Comparison of ENCODE assay signal across 8 cellular contexts in genomic region chr20:63697357-63697867, GRCh38. TPM values are rescaled to one million over a fixed set of nuclear protein-coding genes. Genes with fewer than 3 reads are reported as not detected.
DNase-seq lines count a peak whose midpoint lies in the region; ATAC-seq and TF ChIP-seq lines count a peak whose summit lies in the region.
"Had no signal": no experiment of that assay in that cellular context is flagged by ENCODE, and none has a peak within 500 bp of the region (broad histone marks: within the 10 kb centered on the region; RNA-seq: fewer than 3 reads in every experiment).

No MANE protein-coding gene starts in this region.

- no peaks in the 10 kb centered on the region for H3K27me3 Mint-ChIP-seq in activated naive CD8-positive, alpha-beta T cell
- H3K27me3 Mint-ChIP-seq in activated naive CD8-positive, alpha-beta T cell treated with anti-CD3 and anti-CD28 coated beads, Interleukin-2, amount 50 U/mL, for 24 hours: peaks cover 3% of the 10 kb centered on the region

- no peak for ATAC-seq in activated naive CD8-positive, alpha-beta T cell treated with anti-CD3 and anti-CD28 coated beads, Interleukin-2, amount 50 U/mL, for 24 hours
- ATAC-seq in foreskin keratinocyte: peak; percentile 1
- ATAC-seq in upper lobe of left lung (ENCODE audit: low FRiP score in 2 of 2): no peak
- ATAC-seq in GM18519 (IDR thresholded peaks at IDR 0.05; ENCODE audit: low FRiP score, unreplicated experiment): no peak

- peak overlapping the region; percentile 42 for H3K4me3 Mint-ChIP-seq in activated naive CD8-positive, alpha-beta T cell
- no peak overlapping the region for H3K4me3 Mint-ChIP-seq in activated naive CD8-positive, alpha-beta T cell treated with anti-CD3 and anti-CD28 coated beads, Interleukin-2, amount 50 U/mL, for 24 hours
- H3K4me3 Mint-ChIP-seq: activated naive CD8-positive, alpha-beta T cell treated with anti-CD3 and anti-CD28 coated beads for 36 hours had no signal

- no peaks in the 10 kb centered on the region for H3K9me3 ChIP-seq in upper lobe of left lung

- TF ChIP-seq CTCF in foreskin keratinocyte (conservative IDR thresholded peaks at IDR 0.05): no peak
- TF ChIP-seq CTCF in upper lobe of left lung (IDR thresholded peaks at IDR 0.05): no peak

- H3K9me3 Mint-ChIP-seq in activated naive CD8-positive, alpha-beta T cell (ENCODE audit: low read depth): no peaks in the 10 kb centered on the region
- H3K9me3 Mint-ChIP-seq in activated naive CD8-positive, alpha-beta T cell treated with anti-CD3 and anti-CD28 coated beads, Interleukin-2, amount 50 U/mL, for 24 hours: no peaks in the 10 kb centered on the region
- H3K9me3 Mint-ChIP-seq: activated naive CD8-positive, alpha-beta T cell treated with anti-CD3 and anti-CD28 coated beads for 36 hours had no signal

- peaks cover 0 to 31% (median 10%) of the 10 kb centered on the region in 4 donors for H3K36me3 ChIP-seq in upper lobe of left lung

- TF ChIP-seq POLR2A in upper lobe of left lung (IDR thresholded peaks at IDR 0.05): no peak

- peak overlapping the region; percentile 11 to 38 (median 22) for H3K4me3 ChIP-seq in upper lobe of left lung

- H3K27ac Mint-ChIP-seq in activated naive CD8-positive, alpha-beta T cell: no peak overlapping the region
- H3K27ac Mint-ChIP-seq in activated naive CD8-positive, alpha-beta T cell treated with anti-CD3 and anti-CD28 coated beads, Interleukin-2, amount 50 U/mL, for 24 hours: no peak overlapping the region
- H3K27ac Mint-ChIP-seq: activated naive CD8-positive, alpha-beta T cell treated with anti-CD3 and anti-CD28 coated beads for 36 hours had no signal

- no peak for TF ChIP-seq EP300 in upper lobe of left lung (IDR thresholded peaks at IDR 0.05)

- 67 to 70% methylated on average over 3 to 5 of the region's 7 CpGs for WGBS in upper lobe of left lung, 2 donors

- H3K27me3 ChIP-seq in foreskin keratinocyte: no peaks in the 10 kb centered on the region
- no peaks in the 10 kb centered on the region for H3K27me3 ChIP-seq in upper lobe of left lung

- H3K27ac ChIP-seq in foreskin keratinocyte (no peak overlapping the region), upper lobe of left lung (peak overlapping the region in 3 of 4 donors; percentile 29 to 77 (median 56))

- peaks cover 17% of the 10 kb centered on the region for H3K4me1 Mint-ChIP-seq in activated naive CD8-positive, alpha-beta T cell (ENCODE audit: low read depth)
- peaks cover 35% of the 10 kb centered on the region for H3K4me1 Mint-ChIP-seq in activated naive CD8-positive, alpha-beta T cell treated with anti-CD3 and anti-CD28 coated beads, Interleukin-2, amount 50 U/mL, for 24 hours

- DNase-seq in activated naive CD8-positive, alpha-beta T cell treated with anti-CD3 and anti-CD28 coated beads, Interleukin-2, amount 50 U/mL, for 24 hours: no peak
- DNase-seq in foreskin keratinocyte: peak in 1 of 2 donors; percentile 29
- no peak for DNase-seq in upper lobe of left lung
- no peak for DNase-seq in SK-N-DZ (ENCODE audit: low spot score)
- DNase-seq: activated naive CD8-positive, alpha-beta T cell treated with anti-CD3 and anti-CD28 coated beads for 36 hours had no signal

- H3K4me1 ChIP-seq in foreskin keratinocyte: peaks cover 14% of the 10 kb centered on the region
- peaks cover 35 to 48% (median 38%) of the 10 kb centered on the region in 4 donors for H3K4me1 ChIP-seq in upper lobe of left lung

- H3K36me3 Mint-ChIP-seq in activated naive CD8-positive, alpha-beta T cell: no peaks in the 10 kb centered on the region
- H3K36me3 Mint-ChIP-seq in activated naive CD8-positive, alpha-beta T cell treated with anti-CD3 and anti-CD28 coated beads, Interleukin-2, amount 50 U/mL, for 24 hours (ENCODE audit: low read depth): peaks cover 5% of the 10 kb centered on the region

RNA-seq across cellular contexts. Expression of gene TNFRSF6B, which starts 1.0 kb away (rescaled TPM):
- total RNA-seq in foreskin keratinocyte (189 and 224 TPM in 2 replicates), upper lobe of left lung (10 to 100 TPM; 13.8 to 34.8 (median 16.9) TPM)
- polyA plus RNA-seq in foreskin keratinocyte: 245 and 287 TPM in 2 replicates
- 0.69 and 1.8 TPM in 2 replicates for polyA plus RNA-seq in SK-N-DZ (2014; cell fraction: cytosol; rRNA removed)
- polyA plus RNA-seq in SK-N-DZ (2014; cell fraction: nucleus; rRNA removed): 2.0 and 15.0 TPM in 2 replicates
- total RNA-seq: activated naive CD8-positive, alpha-beta T cell treated with anti-CD3 and anti-CD28 coated beads for 36 hours; mononuclear cell had no signal

RNA-seq across cellular contexts. Expression of gene ARFRP1, which starts 10.4 kb away (rescaled TPM):
- total RNA-seq in foreskin keratinocyte (32.3 and 39.2 TPM in 2 replicates), upper lobe of left lung (10 to 100 TPM; 26.8 to 56.4 (median 46.3) TPM)
- 43.5 and 49.0 TPM in 2 replicates for polyA plus RNA-seq in foreskin keratinocyte
- 72.1 and 74.1 TPM in 2 replicates for polyA plus RNA-seq in SK-N-DZ (2014; cell fraction: cytosol; rRNA removed)
- polyA plus RNA-seq in SK-N-DZ (2014; cell fraction: nucleus; rRNA removed): 137 and 172 TPM in 2 replicates

RNA-seq across cellular contexts. Expression of gene ZGPAT, which starts 10.4 kb away (rescaled TPM):
- total RNA-seq in foreskin keratinocyte (17.1 and 20.9 TPM in 2 replicates), upper lobe of left lung (10 to 100 TPM; 24.8 to 70.2 (median 36.8) TPM)
- 23.3 and 24.8 TPM in 2 replicates for polyA plus RNA-seq in foreskin keratinocyte
- 22.1 and 62.6 TPM in 2 replicates for polyA plus RNA-seq in SK-N-DZ (2014; cell fraction: cytosol; rRNA removed)
- polyA plus RNA-seq in SK-N-DZ (2014; cell fraction: nucleus; rRNA removed): 151 and 241 TPM in 2 replicates

RNA-seq across cellular contexts. Expression of gene LIME1, which starts 39.1 kb away (rescaled TPM):
- total RNA-seq in foreskin keratinocyte (2.4 and 3.3 TPM in 2 replicates), upper lobe of left lung (10 to 100 TPM; 12.4 to 51.3 (median 15.3) TPM)
- 4.4 and 5.3 TPM in 2 replicates for polyA plus RNA-seq in foreskin keratinocyte
- polyA plus RNA-seq in SK-N-DZ (2014; cell fraction: cytosol; rRNA removed): 22.8 and 33.6 TPM in 2 replicates
- polyA plus RNA-seq in SK-N-DZ (2014; cell fraction: nucleus; rRNA removed): 394 and 517 TPM in 2 replicates

RNA-seq across cellular contexts. Expression of gene RTEL1, which starts 39.3 kb away (rescaled TPM):
- total RNA-seq in foreskin keratinocyte (17.6 and 20.7 TPM in 2 replicates), upper lobe of left lung (10 to 100 TPM in 5 of 6 donors, 1 to 10 TPM in 1; 8.6 to 73.3 (median 32.5) TPM)
- polyA plus RNA-seq in foreskin keratinocyte: 14.2 and 15.5 TPM in 2 replicates
- polyA plus RNA-seq in SK-N-DZ (2014; cell fraction: cytosol; rRNA removed): 18.3 and 19.3 TPM in 2 replicates
- 124 and 166 TPM in 2 replicates for polyA plus RNA-seq in SK-N-DZ (2014; cell fraction: nucleus; rRNA removed)
